20 cellular contexts compared by ENCODE assay signal in the genomic region with DNA sequence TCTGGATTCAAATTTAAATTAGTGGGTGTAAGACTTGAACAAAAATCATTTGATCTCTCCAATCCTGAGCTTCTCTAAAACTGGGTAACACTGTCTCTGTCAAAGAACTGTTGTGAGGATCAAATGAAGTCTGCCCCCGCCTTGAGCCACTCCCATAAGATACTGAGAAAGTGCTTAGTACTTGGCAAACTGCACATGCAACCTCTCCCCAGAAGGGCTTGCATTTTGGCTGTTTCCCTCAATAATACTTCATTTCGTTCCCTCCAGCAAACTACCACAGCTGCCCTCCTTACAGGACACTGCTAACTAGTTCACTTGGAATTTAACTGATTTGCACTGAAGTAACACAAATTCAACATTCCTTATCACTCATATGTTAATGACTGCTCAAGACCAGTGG.
A peak's percentile ranks its signal among the peaks of the same experiment; 100 is the strongest.
DNase-seq lines count a peak whose midpoint lies in the region; ATAC-seq, FAIRE-seq and TF ChIP-seq lines count a peak whose summit lies in the region.
"Had no signal": no experiment of that assay in that cellular context is flagged by ENCODE, and none has a peak within 500 bp of the region (broad histone marks: within the 10 kb centered on the region; RNA-seq: fewer than 3 reads in every experiment).

No MANE protein-coding gene starts in this region.

- no CpG with 5 or more reads among the region's 2 CpGs for WGBS in mammary epithelial cell (ENCODE audit: low coverage, missing lambda C conversion rate)

- no peak for TF ChIP-seq CTCF in MCF 10A (IDR thresholded peaks at IDR 0.05; ENCODE audit: unreplicated experiment)
- TF ChIP-seq CTCF in mammary epithelial cell (conservative IDR thresholded peaks at IDR 0.05 in 1 of 2, IDR thresholded peaks at IDR 0.05 in 1 of 2; ENCODE audit: extremely low read depth in 1 of 2, insufficient read depth in 1 of 2, low read depth in 1 of 2, low read length in 2 of 2) = peak in 1 of 2 donors; percentile 7
- TF ChIP-seq CTCF in cardiac fibroblast (IDR thresholded peaks at IDR 0.05; ENCODE audit: low read depth, low read length) = no peak

- H3K4me3 ChIP-seq in mammary epithelial cell (replicated peaks in 1 of 3; ENCODE audit: insufficient read depth in 1 of 3, low read depth in 2 of 3, low read length in 3 of 3) (no peak overlapping the region), cardiac fibroblast (replicated peaks in 1 of 2; ENCODE audit: low read depth in 2 of 2, low read length in 2 of 2) (no peak overlapping the region)
- H3K4me3 ChIP-seq: breast epithelium had no signal

- no peak overlapping the region for H3K9ac ChIP-seq in mammary epithelial cell (ENCODE audit: insufficient read depth, low read length)

- ATAC-seq in left colon = peak; percentile 49
- ATAC-seq: effector memory CD8-positive, alpha-beta T cell; stimulated activated naive CD8-positive, alpha-beta T cell treated with anti-CD3 and anti-CD28 coated beads, Interleukin-15, amount 100 ng/mL, for 72 hours had no signal

- H3K27me3 ChIP-seq in mammary epithelial cell (ENCODE audit: insufficient read depth, low read length) = no peaks in the 10 kb centered on the region
- H3K27me3 ChIP-seq: breast epithelium had no signal

- H4K20me1 ChIP-seq in mammary epithelial cell (ENCODE audit: insufficient read depth, low read length) = no peaks in the 10 kb centered on the region

- H2AFZ ChIP-seq in mammary epithelial cell (ENCODE audit: low read depth, low read length) = no peak overlapping the region

- H3K36me3 Mint-ChIP-seq in MCF 10A (ENCODE audit: insufficient read depth, unreplicated experiment) = peaks cover 45% of the 10 kb centered on the region
- H3K36me3 Mint-ChIP-seq: CD4-positive, CD25-positive, alpha-beta regulatory T cell had no signal

- intact Hi-C loops in MCF 10A (cut with micrococcal nuclease) = no loop called here
- intact Hi-C loops in mammary epithelial cell (cut with micrococcal nuclease) = no loop called here
- intact Hi-C loops in left colon (cut with DNase I, micrococcal nuclease) = no loop called here

- dilution Hi-C loops in mammary epithelial cell (cut with HindIII; ENCODE audit: low sequenced_read_pairs) = no loop called here

- H3K36me3 ChIP-seq in mammary epithelial cell (ENCODE audit: insufficient read depth, low read length) = peaks cover under 1% of the 10 kb centered on the region
- H3K36me3 ChIP-seq: breast epithelium had no signal

- peaks cover 31% of the 10 kb centered on the region for H3K4me1 ChIP-seq in mammary epithelial cell (ENCODE audit: insufficient read depth, low read length)
- H3K4me1 ChIP-seq: breast epithelium had no signal

- peak overlapping the region; percentile 35 for H3K4me3 Mint-ChIP-seq in MCF 10A (ENCODE audit: unreplicated experiment)
- H3K4me3 Mint-ChIP-seq: activated naive CD4-positive, alpha-beta T cell treated with anti-CD3 and anti-CD28 coated beads for 36 hours; CD4-positive, CD25-positive, alpha-beta regulatory T cell; effector memory CD8-positive, alpha-beta T cell; stimulated activated naive CD8-positive, alpha-beta T cell treated with anti-CD3 and anti-CD28 coated beads, Interleukin-15, amount 100 ng/mL, for 72 hours had no signal

- no peak overlapping the region for H3K4me2 ChIP-seq in mammary epithelial cell (ENCODE audit: insufficient read depth, low read depth, low read length)

- POLR2A ChIA-PET in MCF 10A (lab: Yijun Ruan, JAX) = interaction anchor here (1.0 to 20.2 kb wide), 8 partner anchors 11 to 82 kb away, joined by 3 to 462 read pairs (median 32); partner anchors contain the start of gene APBB2

- in situ Hi-C loops in mammary epithelial cell (cut with MboI; ENCODE audit: low sequenced_read_pairs in 2 of 2) = no loop called here

- no peaks in the 10 kb centered on the region for H3K27me3 Mint-ChIP-seq in MCF 10A (ENCODE audit: insufficient read depth, unreplicated experiment)
- H3K27me3 Mint-ChIP-seq: effector memory CD8-positive, alpha-beta T cell had no signal

- no peaks in the 10 kb centered on the region for H3K9me3 Mint-ChIP-seq in MCF 10A (ENCODE audit: unreplicated experiment)
- H3K9me3 Mint-ChIP-seq: activated naive CD4-positive, alpha-beta T cell treated with anti-CD3 and anti-CD28 coated beads for 36 hours; stimulated activated naive CD8-positive, alpha-beta T cell treated with anti-CD3 and anti-CD28 coated beads, Interleukin-15, amount 100 ng/mL, for 72 hours had no signal

- no peak overlapping the region for H3K27ac ChIP-seq in mammary epithelial cell (ENCODE audit: insufficient read depth, low read depth, low read length)
- no peak overlapping the region for H3K27ac ChIP-seq in caudate nucleus (ENCODE audit: low read depth, low read length)

- H3K9me3 ChIP-seq in mammary epithelial cell (replicated peaks; ENCODE audit: insufficient read depth, low read length) = no peaks in the 10 kb centered on the region
- H3K9me3 ChIP-seq: breast epithelium had no signal

- peak; percentile 32 for FAIRE-seq in urothelium cell line (lab: Jason Lieb, UNC)

- CTCF ChIA-PET in MCF 10A (lab: Yijun Ruan, JAX) (interaction anchor here (0.5 kb wide), 1 partner anchor 130 kb away, joined by 5 read pairs; no protein-coding TSS in a partner anchor), mammary epithelial cell (lab: Charles Lee; ENCODE audit: low non-redundant PET) (no interaction called here)

- H3K4me1 Mint-ChIP-seq in MCF 10A (ENCODE audit: insufficient read depth, unreplicated experiment) = peaks cover 43% of the 10 kb centered on the region
- H3K4me1 Mint-ChIP-seq: CD4-positive, CD25-positive, alpha-beta regulatory T cell; stimulated activated naive CD8-positive, alpha-beta T cell treated with anti-CD3 and anti-CD28 coated beads, Interleukin-15, amount 100 ng/mL, for 72 hours had no signal

- BruUV-seq in MCF 10A (replicated peaks; lab: Mats Ljungman, UMichigan) = no TSS peak
- BruUV-seq in mammary epithelial cell (replicated peaks; lab: Mats Ljungman, UMichigan) = no TSS peak

- H3K27ac Mint-ChIP-seq in MCF 10A (ENCODE audit: low read depth, unreplicated experiment) = peak overlapping the region; percentile 82
- H3K27ac Mint-ChIP-seq: activated naive CD4-positive, alpha-beta T cell treated with anti-CD3 and anti-CD28 coated beads for 36 hours; CD4-positive, CD25-positive, alpha-beta regulatory T cell; effector memory CD8-positive, alpha-beta T cell; stimulated activated naive CD8-positive, alpha-beta T cell treated with anti-CD3 and anti-CD28 coated beads, Interleukin-15, amount 100 ng/mL, for 72 hours had no signal

- DNase-seq in MCF 10A (ENCODE audit: unreplicated experiment) (peak; percentile 60), mammary epithelial cell (no peak), cardiac fibroblast (ENCODE audit: low read depth in 2 of 2) (peak; percentile 39 to 49), left colon (no peak), urothelium cell line (ENCODE audit: low spot score) (no peak), caudate nucleus (lab: John Stamatoyannopoulos, UW) (no peak), NCI-H1436 treated with DMSO at 0.1 percent for 48 hours (lab: John Stamatoyannopoulos, UW) (no peak), NCI-H446 treated with DMSO at 0.1 percent for 48 hours (lab: John Stamatoyannopoulos, UW) (no peak)
- DNase-seq: 8988T; activated CD4-positive, CD25-positive, alpha-beta regulatory T cell; activated CD8-positive, alpha-beta memory T cell treated with anti-CD3 and anti-CD28 coated beads, Interleukin-2, amount 50 U/mL, for 4 hours; activated naive CD4-positive, alpha-beta T cell treated with anti-CD3 and anti-CD28 coated beads for 36 hours; CD4-positive, CD25-positive, alpha-beta regulatory T cell; effector memory CD8-positive, alpha-beta T cell; Kasumi-1; NCI-H187; NCI-H526; stimulated activated CD4-positive, alpha-beta T cell treated with anti-CD3 and anti-CD28 coated beads, Interleukin-12 subunit alpha, Interleukin-12 subunit beta, amount 100 ng/mL, for 4 hours; stimulated activated naive CD8-positive, alpha-beta T cell treated with anti-CD3 and anti-CD28 coated beads, Interleukin-15, amount 100 ng/mL, for 72 hours had no signal

- H3K79me2 ChIP-seq in mammary epithelial cell (ENCODE audit: insufficient read depth, low read length) = peaks cover 89% of the 10 kb centered on the region

Comparison
In these comparisons a context has a peak if more than half of its experiments do, and no peak if none do; other contexts are left out.
1. DNase-seq: peak in MCF 10A (single experiment) and cardiac fibroblast (2 of 2); none in mammary epithelial cell (single experiment), left colon (0 of 2), urothelium cell line (single experiment), caudate nucleus (0 of 61), NCI-H1436 treated with DMSO at 0.1 percent for 48 hours (single experiment) and NCI-H446 treated with DMSO at 0.1 percent for 48 hours (single experiment).